ENCODE assay signal across 8 cellular contexts in the genomic region with DNA sequence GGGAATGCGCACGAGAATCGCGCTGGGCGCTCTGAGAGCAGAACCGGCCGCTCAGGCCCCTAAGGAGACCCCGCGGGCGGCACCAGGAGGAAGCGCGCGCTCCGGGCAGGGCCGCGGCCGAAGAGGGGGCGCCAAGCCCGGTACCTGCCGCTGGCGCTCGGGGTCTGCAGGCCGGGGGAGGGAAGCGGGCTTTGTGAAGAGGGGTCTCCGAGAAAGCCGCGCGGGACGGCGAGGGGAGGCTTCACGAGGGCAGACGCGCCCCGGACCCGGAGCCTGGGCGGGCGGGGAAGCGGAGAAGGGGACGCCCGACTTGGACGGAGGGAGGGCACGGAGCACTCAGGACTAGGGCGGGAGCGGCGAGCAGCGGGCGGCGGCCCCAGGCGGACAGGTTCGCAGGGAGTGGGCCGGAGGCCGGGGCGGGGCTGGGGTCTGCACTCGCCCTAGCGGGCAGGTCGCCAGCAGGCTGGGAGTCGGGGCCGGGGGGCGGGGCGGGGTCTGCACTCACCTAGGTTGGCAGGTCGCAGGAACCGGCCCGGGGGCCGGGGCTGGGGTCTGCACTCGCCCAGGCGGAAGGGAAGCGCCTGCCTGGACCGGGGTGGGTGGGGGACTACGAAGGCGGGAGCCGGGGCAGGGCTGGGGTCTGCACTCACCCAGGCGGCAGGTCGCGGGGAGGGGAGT. TPM values are rescaled to one million over a fixed set of nuclear protein-coding genes. Genes with fewer than 3 reads are reported as not detected.
A peak's percentile ranks its signal among the peaks of the same experiment; 100 is the strongest.
DNase-seq lines count a peak whose midpoint lies in the region; ATAC-seq and TF ChIP-seq lines count a peak whose summit lies in the region.

No MANE protein-coding gene starts in this region.

- peaks cover 52% of the 10 kb centered on the region for H3K79me2 ChIP-seq in DOHH2 (ENCODE audit: control insufficient read depth, low read length)

- H3K27me3 ChIP-seq in DOHH2 (ENCODE audit: control insufficient read depth, low read length) = peaks cover 3% of the 10 kb centered on the region; the same call in 1 of the 2 replicates

- peaks cover 9% of the 10 kb centered on the region; the same call in 1 of the 2 replicates for H4K20me1 ChIP-seq in DOHH2 (ENCODE audit: control insufficient read depth, insufficient read depth, low read depth, low read length)

- peak overlapping the region; percentile 95 for H3K27ac Mint-ChIP-seq in activated CD4-positive, alpha-beta T cell treated with anti-CD3 and anti-CD28 coated beads, Interleukin-2, amount 10 ng/mL, durations not matched to agents 7 days and 5 days
- H3K27ac Mint-ChIP-seq in natural killer cell treated with Interleukin-12 subunit alpha and Interleukin-12 subunit beta and Interleukin-15 and Interleukin-18, amount 100 ng/mL, for 72 hours = peak overlapping the region; percentile 7 to 83

- CTCF ChIA-PET in activated CD4-positive, alpha-beta T cell treated with anti-CD3 and anti-CD28 coated beads, Interleukin-2, amount 10 ng/mL, durations not matched to agents 7 days and 5 days (lab: Charles Lee) = interaction anchor here (1.4 to 2.7 kb wide), 4 partner anchors 7 to 33 kb away, joined by 3 to 9 read pairs (median 6); no protein-coding TSS in a partner anchor

- peaks cover 4% of the 10 kb centered on the region for H3K27me3 Mint-ChIP-seq in activated CD4-positive, alpha-beta T cell treated with anti-CD3 and anti-CD28 coated beads, Interleukin-2, amount 10 ng/mL, durations not matched to agents 7 days and 5 days
- H3K27me3 Mint-ChIP-seq in natural killer cell treated with Interleukin-12 subunit alpha and Interleukin-12 subunit beta and Interleukin-15 and Interleukin-18, amount 100 ng/mL, for 72 hours = peaks cover 0 to 3% of the 10 kb centered on the region in 2 donors

- H3K4me3 Mint-ChIP-seq in activated CD4-positive, alpha-beta T cell treated with anti-CD3 and anti-CD28 coated beads, Interleukin-2, amount 10 ng/mL, durations not matched to agents 7 days and 5 days = peak overlapping the region; percentile 97
- peak overlapping the region; percentile 85 for H3K4me3 Mint-ChIP-seq in natural killer cell treated with Interleukin-12 subunit alpha and Interleukin-12 subunit beta and Interleukin-15 and Interleukin-18, amount 100 ng/mL, for 72 hours

- H3F3A ChIP-seq in DOHH2 (ENCODE audit: control insufficient read depth, insufficient read depth) = peaks cover 12% of the 10 kb centered on the region

- H3K9me3 ChIP-seq in DOHH2 (ENCODE audit: control insufficient read depth, insufficient read depth, low read length) = no peaks in the 10 kb centered on the region

- ATAC-seq in HG03460 (IDR thresholded peaks at IDR 0.05; ENCODE audit: unreplicated experiment) (peak; percentile 0), HG03196 (IDR thresholded peaks at IDR 0.05; ENCODE audit: unreplicated experiment) (no peak), GM18873 (IDR thresholded peaks at IDR 0.05; ENCODE audit: low FRiP score, unreplicated experiment) (no peak)
- peak in 1 of 2 donors; percentile 0 for ATAC-seq in natural killer cell treated with Interleukin-12 subunit alpha and Interleukin-12 subunit beta and Interleukin-15 and Interleukin-18, amount 100 ng/mL, for 72 hours

- peak overlapping the region; percentile 91 for H3K4me2 ChIP-seq in DOHH2 (ENCODE audit: low read length)

- no peaks in the 10 kb centered on the region for H3K9me2 ChIP-seq in DOHH2 (replicated peaks; ENCODE audit: control insufficient read depth, low read length)

- H3K4me3 ChIP-seq in DOHH2 (ENCODE audit: low read length) = peak overlapping the region; percentile 79
- H3K4me3 ChIP-seq in fibroblast of pulmonary artery (replicated peaks; ENCODE audit: low read depth, low read length) = peak overlapping the region; percentile 78

- no peaks in the 10 kb centered on the region for H3K9me3 Mint-ChIP-seq in activated CD4-positive, alpha-beta T cell treated with anti-CD3 and anti-CD28 coated beads, Interleukin-2, amount 10 ng/mL, durations not matched to agents 7 days and 5 days
- H3K9me3 Mint-ChIP-seq in natural killer cell treated with Interleukin-12 subunit alpha and Interleukin-12 subunit beta and Interleukin-15 and Interleukin-18, amount 100 ng/mL, for 72 hours = no peaks in the 10 kb centered on the region

- POLR2A ChIA-PET in activated CD4-positive, alpha-beta T cell treated with anti-CD3 and anti-CD28 coated beads, Interleukin-2, amount 10 ng/mL, durations not matched to agents 7 days and 5 days (lab: Charles Lee) = interaction anchor here (0.6 to 0.9 kb wide), 3 partner anchors 32 to 64 kb away, joined by 3 read pairs; no protein-coding TSS in a partner anchor

- TF ChIP-seq CTCF in DOHH2 (IDR thresholded peaks at IDR 0.05; ENCODE audit: low read depth, low read length, poor library complexity, severe bottlenecking) (no peak), fibroblast of pulmonary artery (IDR thresholded peaks at IDR 0.05; ENCODE audit: low read length, missing control alignments) (no peak)

- H3K36me3 Mint-ChIP-seq in activated CD4-positive, alpha-beta T cell treated with anti-CD3 and anti-CD28 coated beads, Interleukin-2, amount 10 ng/mL, durations not matched to agents 7 days and 5 days (ENCODE audit: low read depth) = peaks cover 24% of the 10 kb centered on the region
- H3K36me3 Mint-ChIP-seq in natural killer cell treated with Interleukin-12 subunit alpha and Interleukin-12 subunit beta and Interleukin-15 and Interleukin-18, amount 100 ng/mL, for 72 hours = no peaks in the 10 kb centered on the region

- peaks cover 39% of the 10 kb centered on the region for H3K4me1 ChIP-seq in DOHH2 (ENCODE audit: control insufficient read depth, low read length)

- peak overlapping the region; percentile 55 for H3K27ac ChIP-seq in DOHH2 (ENCODE audit: low read depth, low read length)

- H3K36me3 ChIP-seq in DOHH2 (ENCODE audit: control insufficient read depth, low read length) = peaks cover 4% of the 10 kb centered on the region; the same call in 1 of the 2 replicates

- H3K4me1 Mint-ChIP-seq in activated CD4-positive, alpha-beta T cell treated with anti-CD3 and anti-CD28 coated beads, Interleukin-2, amount 10 ng/mL, durations not matched to agents 7 days and 5 days = peaks cover 48% of the 10 kb centered on the region
- H3K4me1 Mint-ChIP-seq in natural killer cell treated with Interleukin-12 subunit alpha and Interleukin-12 subunit beta and Interleukin-15 and Interleukin-18, amount 100 ng/mL, for 72 hours (ENCODE audit: low read depth in 2 of 2) = peaks cover 28 to 34% of the 10 kb centered on the region in 2 donors

- DNase-seq in activated CD4-positive, alpha-beta T cell treated with anti-CD3 and anti-CD28 coated beads, Interleukin-2, amount 10 ng/mL, durations not matched to agents 7 days and 5 days = peak; percentile 33
- DNase-seq in fibroblast of pulmonary artery (ENCODE audit: low read depth) (no peak), putamen (ENCODE audit: low spot score) (no peak)
- DNase-seq in natural killer cell treated with Interleukin-12 subunit alpha and Interleukin-12 subunit beta and Interleukin-15 and Interleukin-18, amount 100 ng/mL, for 72 hours (ENCODE audit: low spot score) = no peak

RNA-seq across cellular contexts. Expression of a gene that starts 0.8 kb away (rescaled TPM):
- 100 to 1,000 TPM; 116 to 124 TPM for total RNA-seq in activated CD4-positive, alpha-beta T cell treated with anti-CD3 and anti-CD28 coated beads, Interleukin-2, amount 10 ng/mL, durations not matched to agents 7 days and 5 days
- total RNA-seq in natural killer cell treated with Interleukin-12 subunit alpha and Interleukin-12 subunit beta and Interleukin-15 and Interleukin-18, amount 100 ng/mL, for 72 hours = 10 to 100 TPM; 24.4 to 31.8 TPM

RNA-seq across cellular contexts. Expression of a gene that starts 27.9 kb away (rescaled TPM):
- 10 to 100 TPM; 10.6 to 13.2 TPM for total RNA-seq in activated CD4-positive, alpha-beta T cell treated with anti-CD3 and anti-CD28 coated beads, Interleukin-2, amount 10 ng/mL, durations not matched to agents 7 days and 5 days
- 10 to 100 TPM; 11.8 to 13.2 TPM for total RNA-seq in natural killer cell treated with Interleukin-12 subunit alpha and Interleukin-12 subunit beta and Interleukin-15 and Interleukin-18, amount 100 ng/mL, for 72 hours
